Comparison of ENCODE assay signal across 8 cellular contexts in the genomic region with DNA sequence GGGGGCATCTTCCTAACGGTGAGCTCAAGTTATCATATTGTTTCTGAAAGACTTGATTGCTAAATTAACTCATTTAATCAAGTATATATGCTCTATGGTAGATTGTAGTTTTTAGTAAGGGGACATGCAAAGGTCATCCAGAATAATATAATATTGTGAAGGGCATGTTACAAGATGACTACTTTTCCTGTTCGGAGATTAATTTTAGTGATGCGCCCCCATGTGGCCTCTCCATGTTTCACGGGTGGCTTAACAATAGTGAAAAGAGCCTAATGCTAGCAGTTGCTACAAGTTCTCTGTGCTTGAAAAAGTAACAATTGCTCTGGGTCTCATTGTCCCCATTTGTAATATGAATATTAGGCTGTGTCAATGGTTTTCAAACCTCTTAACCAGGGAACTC. TPM values are rescaled to one million over a fixed set of nuclear protein-coding genes. Genes with fewer than 3 reads are reported as not detected.
DNase-seq lines count a peak whose midpoint lies in the region; ATAC-seq and TF ChIP-seq lines count a peak whose summit lies in the region.

No MANE protein-coding gene starts in this region.

- H3K27me3 ChIP-seq in CD8-positive, alpha-beta memory T cell (ENCODE audit: insufficient read depth, low read length, poor library complexity, severe bottlenecking): no peaks in the 10 kb centered on the region
- H3K27me3 ChIP-seq in GM23338 (ENCODE audit: insufficient read depth) (no peaks in the 10 kb centered on the region), ascending aorta (no peaks in the 10 kb centered on the region), left lung (no peaks in the 10 kb centered on the region), suprapubic skin (no peaks in the 10 kb centered on the region)

- H3K4me3 ChIP-seq in CD8-positive, alpha-beta memory T cell (ENCODE audit: low read length): no peak overlapping the region
- H3K4me3 ChIP-seq in GM23338 (no peak overlapping the region), ascending aorta (no peak overlapping the region), left lung (no peak overlapping the region), suprapubic skin (no peak overlapping the region)

- H3K9me2 ChIP-seq in GM23338 (ENCODE audit: insufficient read depth): no peaks in the 10 kb centered on the region

- H4K20me1 ChIP-seq in GM23338 (replicated peaks; ENCODE audit: insufficient read depth): no peaks in the 10 kb centered on the region

- TF ChIP-seq EP300 in suprapubic skin (IDR thresholded peaks at IDR 0.05): no peak

- H3K27ac Mint-ChIP-seq in CD8-positive, alpha-beta memory T cell: no peak overlapping the region
- no peak overlapping the region for H3K27ac Mint-ChIP-seq in GM23338

- no peak overlapping the region for H3K27ac ChIP-seq in CD8-positive, alpha-beta memory T cell (ENCODE audit: low read depth, low read length)
- H3K27ac ChIP-seq in GM23338 (ENCODE audit: low read depth) (no peak overlapping the region), ascending aorta (no peak overlapping the region), left lung (no peak overlapping the region), suprapubic skin (no peak overlapping the region)

- H3F3A ChIP-seq in GM23338 (replicated peaks; ENCODE audit: low read depth): no peaks in the 10 kb centered on the region

- no peak overlapping the region for H2AFZ ChIP-seq in GM23338

- H3K27me3 Mint-ChIP-seq in CD8-positive, alpha-beta memory T cell: peaks cover 6 to 16% of the 10 kb centered on the region in 2 donors
- no peaks in the 10 kb centered on the region for H3K27me3 Mint-ChIP-seq in GM23338 (ENCODE audit: insufficient read depth, low read depth, poor library complexity)

- no peaks in the 10 kb centered on the region for H3K79me2 ChIP-seq in GM23338 (replicated peaks; ENCODE audit: insufficient read depth)

- ATAC-seq in GM23338 (no peak), left lung (peak; percentile 59), HG03469 (IDR thresholded peaks at IDR 0.05; ENCODE audit: unreplicated experiment) (no peak)

- no peaks in the 10 kb centered on the region for H3K4me1 Mint-ChIP-seq in CD8-positive, alpha-beta memory T cell
- H3K4me1 Mint-ChIP-seq in GM23338: peaks cover 34% of the 10 kb centered on the region

- no peaks in the 10 kb centered on the region for H3K4me1 ChIP-seq in CD8-positive, alpha-beta memory T cell (ENCODE audit: insufficient read depth, low read length)
- H3K4me1 ChIP-seq in GM23338 (ENCODE audit: insufficient read depth) (peaks cover 26% of the 10 kb centered on the region), ascending aorta (no peaks in the 10 kb centered on the region), left lung (no peaks in the 10 kb centered on the region), suprapubic skin (no peaks in the 10 kb centered on the region)

- H3K9me3 Mint-ChIP-seq in CD8-positive, alpha-beta memory T cell: no peaks in the 10 kb centered on the region
- no peaks in the 10 kb centered on the region for H3K9me3 Mint-ChIP-seq in GM23338

- H3K4me3 Mint-ChIP-seq in CD8-positive, alpha-beta memory T cell: no peak overlapping the region
- H3K4me3 Mint-ChIP-seq in GM23338: no peak overlapping the region

- CTCF ChIA-PET in CD8-positive, alpha-beta memory T cell (lab: Charles Lee): interaction anchor here (0.9 to 2.7 kb wide), 3 partner anchors 1215 to 1223 kb away, joined by 3 to 10 read pairs (median 4); no protein-coding TSS in a partner anchor

- H3K4me2 ChIP-seq in GM23338: no peak overlapping the region

- TF ChIP-seq POLR2A in suprapubic skin (IDR thresholded peaks at IDR 0.05): no peak

- no peaks in the 10 kb centered on the region for H3K9me3 ChIP-seq in CD8-positive, alpha-beta memory T cell (ENCODE audit: low read length)
- H3K9me3 ChIP-seq in ascending aorta (no peaks in the 10 kb centered on the region), left lung (no peaks in the 10 kb centered on the region), suprapubic skin (no peaks in the 10 kb centered on the region)

- WGBS in suprapubic skin: 29% methylated on average over 4 of the region's 4 CpGs

- peak; percentile 61 to 65 for TF ChIP-seq CTCF in GM23338 (conservative IDR thresholded peaks at IDR 0.05; ENCODE audit: low read depth in 2 of 2)
- TF ChIP-seq CTCF in ascending aorta (IDR thresholded peaks at IDR 0.05): peak in 2 of 3 experiments; percentile 46 to 50
- TF ChIP-seq CTCF in left lung (IDR thresholded peaks at IDR 0.05): peak; percentile 22 to 46
- TF ChIP-seq CTCF in suprapubic skin (IDR thresholded peaks at IDR 0.05): peak in 1 of 2 donors; percentile 28

- H3K36me3 ChIP-seq in CD8-positive, alpha-beta memory T cell (ENCODE audit: insufficient read depth, low read length): no peaks in the 10 kb centered on the region
- H3K36me3 ChIP-seq in GM23338 (ENCODE audit: insufficient read depth) (no peaks in the 10 kb centered on the region), ascending aorta (no peaks in the 10 kb centered on the region), left lung (no peaks in the 10 kb centered on the region), suprapubic skin (no peaks in the 10 kb centered on the region)

- POLR2A ChIA-PET in CD8-positive, alpha-beta memory T cell (lab: Charles Lee): no interaction called here

- H3K36me3 Mint-ChIP-seq in CD8-positive, alpha-beta memory T cell: no peaks in the 10 kb centered on the region
- no peaks in the 10 kb centered on the region for H3K36me3 Mint-ChIP-seq in GM23338 (ENCODE audit: low read depth)

- intact Hi-C loops in ascending aorta (cut with DNase I): loop anchor here (5.0 kb wide), 1 partner anchor 1218 kb away; no protein-coding TSS in a partner anchor
- intact Hi-C loops in left lung (cut with DNase I): no loop called here

- in situ Hi-C loops in SK-MEL-5 (cut with HindIII; ENCODE audit: low pct_unique_long_range_greater_than_20kb, low sequenced_read_pairs): no loop called here

- DNase-seq in CD8-positive, alpha-beta memory T cell: peak in 3 of 5 donors; percentile 2 to 6 (median 4)
- DNase-seq in GM23338 (ENCODE audit: low spot score) (peak; percentile 41), SK-MEL-5 (ENCODE audit: low read depth, low spot score) (peak; percentile 47), ascending aorta (ENCODE audit: low spot score in 2 of 2) (no peak), left lung (no peak), suprapubic skin (ENCODE audit: low spot score in 2 of 2) (no peak)
- peak; percentile 2 for DNase-seq in stimulated activated naive CD4-positive, alpha-beta T cell treated with Interleukin-2 at 50 U/mL for 16 hours (lab: John Stamatoyannopoulos, UW)

TF ChIP-seq in GM23338, 12 proteins besides CTCF, POLR2A, EP300 and RAD21:
- TF ChIP-seq ZNF331 (CRISPR knock-in tag; IDR thresholded peaks at IDR 0.05; ENCODE audit: low read depth): no peak
TF ChIP-seq in GM23338: peak in this region for 0.

RNA-seq across cellular contexts. Expression of a gene that starts 12.2 kb away (rescaled TPM):
- not detected for total RNA-seq in CD8-positive, alpha-beta memory T cell
- polyA plus RNA-seq in CD8-positive, alpha-beta memory T cell: not detected
- total RNA-seq in GM23338 (2014; rRNA removed; shearing (Covaris generic)): 0.70 TPM in 1 of 2 replicates, not detected in the other
- polyA plus RNA-seq in GM23338 (2016; fragmentation: Nextera tagmentation; extraction: Ambion mirVana): 0.33 TPM in 1 of 2 replicates, not detected in the other
- 8.9 and 9.3 TPM in 2 replicates for total RNA-seq in SK-MEL-5 (2014; rRNA removed; shearing (Covaris generic))
- polyA plus RNA-seq in SK-MEL-5 (2015; cell fraction: cytosol; rRNA removed): 5.4 and 5.6 TPM in 2 replicates
- polyA plus RNA-seq in SK-MEL-5 (2015; cell fraction: nucleus; rRNA removed): 258 and 325 TPM in 2 replicates
- not detected for total RNA-seq in ascending aorta
- not detected for total RNA-seq in left lung
- total RNA-seq in suprapubic skin: not detected

Comparison
In these comparisons a context has a peak if more than half of its experiments do, and no peak if none do; other contexts are left out.
1. DNase-seq: peak in CD8-positive, alpha-beta memory T cell (3 of 5), GM23338 (single experiment), SK-MEL-5 (single experiment) and stimulated activated naive CD4-positive, alpha-beta T cell treated with Interleukin-2 at 50 U/mL for 16 hours (single experiment); none in ascending aorta (0 of 2), left lung (0 of 2) and suprapubic skin (0 of 2).